1 cellular context compared by ENCODE assay signal in the genomic region with DNA sequence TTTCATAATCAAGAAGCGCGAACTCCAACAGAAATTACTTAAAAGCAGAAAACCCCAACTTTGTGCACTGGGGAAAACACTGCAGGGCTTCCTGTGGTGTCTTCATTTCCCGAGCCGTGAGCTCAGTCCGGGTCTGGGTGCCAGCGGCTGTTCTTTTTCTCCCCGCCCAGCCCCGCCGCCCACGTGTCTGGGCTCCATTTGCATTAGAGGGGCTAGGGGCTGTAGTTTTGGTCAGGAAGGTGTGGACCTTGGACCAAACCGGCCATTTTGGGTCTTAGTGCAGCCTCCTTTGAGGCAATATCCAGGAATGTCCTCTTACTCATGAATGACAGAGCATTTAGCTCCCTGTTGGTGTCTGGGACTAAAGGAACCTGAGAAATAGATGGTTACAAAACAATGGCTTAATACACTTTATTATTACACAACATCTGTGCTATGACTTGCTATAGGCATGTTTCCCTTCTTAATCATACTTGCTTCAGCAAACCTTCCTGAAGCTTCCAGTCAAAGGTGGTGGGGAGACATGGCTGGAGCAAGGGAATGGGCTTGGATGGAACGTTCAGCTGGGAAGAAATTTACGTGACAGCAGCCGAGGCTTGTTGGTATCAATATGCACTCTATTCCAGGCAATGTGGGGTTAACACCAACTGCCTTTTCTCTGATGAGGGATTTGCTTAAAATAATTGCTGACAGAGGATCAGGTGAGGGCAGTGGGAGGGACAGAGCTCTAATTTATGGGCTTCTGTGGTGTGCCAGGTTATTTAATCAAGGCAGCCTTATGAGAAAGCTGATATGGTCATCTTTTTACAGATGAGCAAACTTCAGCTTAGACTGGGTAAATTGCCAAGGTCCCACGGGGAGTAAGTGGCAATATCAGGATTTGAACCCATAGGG.
TF ChIP-seq lines count a peak whose summit lies in the region.

No MANE protein-coding gene starts in this region.

TF ChIP-seq in HepG2, 621 proteins besides CTCF, POLR2A, EP300 and RAD21:
- TF ChIP-seq MLLT10 (CRISPR knock-in tag; IDR thresholded peaks at IDR 0.05) (no peak), KAT8 (CRISPR knock-in tag; IDR thresholded peaks at IDR 0.05) (peak; percentile 20; the same call in 1 of the 2 replicates), NCOR1 (IDR thresholded peaks at IDR 0.05; ENCODE audit: borderline replicate concordance, low read length) (peak; percentile 32; the same call in 1 of the 2 replicates), SCMH1 (CRISPR knock-in tag; IDR thresholded peaks at IDR 0.05; ENCODE audit: borderline replicate concordance) (no peak), TCF12 (IDR thresholded peaks at IDR 0.05) (no peak), TCF12 (CRISPR knock-in tag; IDR thresholded peaks at IDR 0.05) (no peak), YY1 (IDR thresholded peaks at IDR 0.05; ENCODE audit: insufficient read depth, insufficient replicate concordance, low read depth, low read length) (peak; percentile 85), CBX5 (CRISPR knock-in tag; IDR thresholded peaks at IDR 0.05; ENCODE audit: borderline replicate concordance) (0 out of 2 replicates have a peak, but pooled peaks have one; percentile 11), SRF (IDR thresholded peaks at IDR 0.05; ENCODE audit: low read depth, low read length) (no peak), DMAP1 (CRISPR knock-in tag; IDR thresholded peaks at IDR 0.05) (peak; percentile 36; the same call in 1 of the 2 replicates), PLRG1 (conservative IDR thresholded peaks at IDR 0.05) (no peak), HNF4A (CRISPR knock-in tag; IDR thresholded peaks at IDR 0.05) (peak; percentile 70), DNMT3B (CRISPR knock-in tag; conservative IDR thresholded peaks at IDR 0.05) (no peak), NCOA2 (CRISPR knock-in tag; IDR thresholded peaks at IDR 0.05) (0 out of 2 replicates have a peak, but pooled peaks have one; percentile 8), HNF4G (IDR thresholded peaks at IDR 0.05; ENCODE audit: borderline replicate concordance, low read depth, low read length) (peak; percentile 52; the same call in 1 of the 2 replicates), HNF4G (CRISPR knock-in tag; IDR thresholded peaks at IDR 0.05; ENCODE audit: borderline replicate concordance, low read depth) (no peak), ZNF644 (CRISPR knock-in tag; IDR thresholded peaks at IDR 0.05; ENCODE audit: low read depth) (0 out of 2 replicates have a peak, but pooled peaks have one; percentile 53), ZBTB7B (CRISPR knock-in tag; IDR thresholded peaks at IDR 0.05) (0 out of 2 replicates have a peak, but pooled peaks have one; percentile 5), CEBPB (IDR thresholded peaks at IDR 0.05; ENCODE audit: borderline replicate concordance, low read depth, low read length) (peak; percentile 84), NRL (CRISPR knock-in tag; IDR thresholded peaks at IDR 0.05; ENCODE audit: borderline replicate concordance) (no peak), EHMT2 (IDR thresholded peaks at IDR 0.05; ENCODE audit: borderline replicate concordance, low read depth, low read length) (peak; percentile 69; the same call in 1 of the 2 replicates), AGO1 (IDR thresholded peaks at IDR 0.05; ENCODE audit: low read depth, low read length, poor library complexity, severe bottlenecking) (peak; percentile 2), ELF4 (CRISPR knock-in tag; IDR thresholded peaks at IDR 0.05; ENCODE audit: borderline replicate concordance) (0 out of 2 replicates have a peak, but pooled peaks have one; percentile 63), MYC (CRISPR knock-in tag; IDR thresholded peaks at IDR 0.05; ENCODE audit: borderline replicate concordance) (peak; percentile 66; the same call in 1 of the 2 replicates), SIN3A (IDR thresholded peaks at IDR 0.05; ENCODE audit: borderline replicate concordance, low read depth, low read length) (0 out of 2 replicates have a peak, but pooled peaks have one; percentile 19), GATAD2A (CRISPR knock-in tag; IDR thresholded peaks at IDR 0.05) (peak; percentile 38; the same call in 1 of the 2 replicates), SAP130 (CRISPR knock-in tag; IDR thresholded peaks at IDR 0.05; ENCODE audit: low read depth) (peak; percentile 2; the same call in 1 of the 2 replicates), RELA (CRISPR knock-in tag; IDR thresholded peaks at IDR 0.05) (no peak), SKI (IDR thresholded peaks at IDR 0.05; ENCODE audit: partially characterized antibody) (peak; percentile 17), CAMTA2 (CRISPR knock-in tag; IDR thresholded peaks at IDR 0.05; ENCODE audit: borderline replicate concordance) (no peak), SIX1 (CRISPR knock-in tag; IDR thresholded peaks at IDR 0.05; ENCODE audit: borderline replicate concordance) (no peak), FOSL2 (CRISPR knock-in tag; IDR thresholded peaks at IDR 0.05) (peak; percentile 65)
- TF ChIP-seq, protein P1, sequence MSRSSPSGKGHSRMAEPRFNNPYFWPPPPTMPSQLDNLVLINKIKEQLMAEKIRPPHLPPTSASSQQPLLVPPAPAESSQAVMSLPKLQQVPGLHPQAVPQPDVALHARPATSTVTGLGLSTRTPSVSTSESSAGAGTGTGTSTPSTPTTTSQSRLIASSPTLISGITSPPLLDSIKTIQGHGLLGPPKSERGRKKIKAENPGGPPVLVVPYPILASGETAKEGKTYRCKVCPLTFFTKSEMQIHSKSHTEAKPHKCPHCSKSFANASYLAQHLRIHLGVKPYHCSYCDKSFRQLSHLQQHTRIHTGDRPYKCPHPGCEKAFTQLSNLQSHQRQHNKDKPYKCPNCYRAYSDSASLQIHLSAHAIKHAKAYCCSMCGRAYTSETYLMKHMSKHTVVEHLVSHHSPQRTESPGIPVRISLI (CRISPR knock-in tag; IDR thresholded peaks at IDR 0.05; ENCODE audit: borderline replicate concordance): no peak
- TF ChIP-seq, protein P2, sequence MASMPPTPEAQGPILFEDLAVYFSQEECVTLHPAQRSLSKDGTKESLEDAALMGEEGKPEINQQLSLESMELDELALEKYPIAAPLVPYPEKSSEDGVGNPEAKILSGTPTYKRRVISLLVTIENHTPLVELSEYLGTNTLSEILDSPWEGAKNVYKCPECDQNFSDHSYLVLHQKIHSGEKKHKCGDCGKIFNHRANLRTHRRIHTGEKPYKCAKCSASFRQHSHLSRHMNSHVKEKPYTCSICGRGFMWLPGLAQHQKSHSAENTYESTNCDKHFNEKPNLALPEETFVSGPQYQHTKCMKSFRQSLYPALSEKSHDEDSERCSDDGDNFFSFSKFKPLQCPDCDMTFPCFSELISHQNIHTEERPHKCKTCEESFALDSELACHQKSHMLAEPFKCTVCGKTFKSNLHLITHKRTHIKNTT (CRISPR knock-in tag; IDR thresholded peaks at IDR 0.05): no peak
- TF ChIP-seq, protein P3, sequence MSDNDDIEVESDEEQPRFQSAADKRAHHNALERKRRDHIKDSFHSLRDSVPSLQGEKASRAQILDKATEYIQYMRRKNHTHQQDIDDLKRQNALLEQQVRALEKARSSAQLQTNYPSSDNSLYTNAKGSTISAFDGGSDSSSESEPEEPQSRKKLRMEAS (IDR thresholded peaks at IDR 0.05): peak; percentile 57
- TF ChIP-seq, protein P4, sequence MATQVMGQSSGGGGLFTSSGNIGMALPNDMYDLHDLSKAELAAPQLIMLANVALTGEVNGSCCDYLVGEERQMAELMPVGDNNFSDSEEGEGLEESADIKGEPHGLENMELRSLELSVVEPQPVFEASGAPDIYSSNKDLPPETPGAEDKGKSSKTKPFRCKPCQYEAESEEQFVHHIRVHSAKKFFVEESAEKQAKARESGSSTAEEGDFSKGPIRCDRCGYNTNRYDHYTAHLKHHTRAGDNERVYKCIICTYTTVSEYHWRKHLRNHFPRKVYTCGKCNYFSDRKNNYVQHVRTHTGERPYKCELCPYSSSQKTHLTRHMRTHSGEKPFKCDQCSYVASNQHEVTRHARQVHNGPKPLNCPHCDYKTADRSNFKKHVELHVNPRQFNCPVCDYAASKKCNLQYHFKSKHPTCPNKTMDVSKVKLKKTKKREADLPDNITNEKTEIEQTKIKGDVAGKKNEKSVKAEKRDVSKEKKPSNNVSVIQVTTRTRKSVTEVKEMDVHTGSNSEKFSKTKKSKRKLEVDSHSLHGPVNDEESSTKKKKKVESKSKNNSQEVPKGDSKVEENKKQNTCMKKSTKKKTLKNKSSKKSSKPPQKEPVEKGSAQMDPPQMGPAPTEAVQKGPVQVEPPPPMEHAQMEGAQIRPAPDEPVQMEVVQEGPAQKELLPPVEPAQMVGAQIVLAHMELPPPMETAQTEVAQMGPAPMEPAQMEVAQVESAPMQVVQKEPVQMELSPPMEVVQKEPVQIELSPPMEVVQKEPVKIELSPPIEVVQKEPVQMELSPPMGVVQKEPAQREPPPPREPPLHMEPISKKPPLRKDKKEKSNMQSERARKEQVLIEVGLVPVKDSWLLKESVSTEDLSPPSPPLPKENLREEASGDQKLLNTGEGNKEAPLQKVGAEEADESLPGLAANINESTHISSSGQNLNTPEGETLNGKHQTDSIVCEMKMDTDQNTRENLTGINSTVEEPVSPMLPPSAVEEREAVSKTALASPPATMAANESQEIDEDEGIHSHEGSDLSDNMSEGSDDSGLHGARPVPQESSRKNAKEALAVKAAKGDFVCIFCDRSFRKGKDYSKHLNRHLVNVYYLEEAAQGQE (IDR thresholded peaks at IDR 0.05; ENCODE audit: borderline replicate concordance in 1 of 2, low read depth in 1 of 2, low read length in 2 of 2): no peak
- TF ChIP-seq, protein P5, sequence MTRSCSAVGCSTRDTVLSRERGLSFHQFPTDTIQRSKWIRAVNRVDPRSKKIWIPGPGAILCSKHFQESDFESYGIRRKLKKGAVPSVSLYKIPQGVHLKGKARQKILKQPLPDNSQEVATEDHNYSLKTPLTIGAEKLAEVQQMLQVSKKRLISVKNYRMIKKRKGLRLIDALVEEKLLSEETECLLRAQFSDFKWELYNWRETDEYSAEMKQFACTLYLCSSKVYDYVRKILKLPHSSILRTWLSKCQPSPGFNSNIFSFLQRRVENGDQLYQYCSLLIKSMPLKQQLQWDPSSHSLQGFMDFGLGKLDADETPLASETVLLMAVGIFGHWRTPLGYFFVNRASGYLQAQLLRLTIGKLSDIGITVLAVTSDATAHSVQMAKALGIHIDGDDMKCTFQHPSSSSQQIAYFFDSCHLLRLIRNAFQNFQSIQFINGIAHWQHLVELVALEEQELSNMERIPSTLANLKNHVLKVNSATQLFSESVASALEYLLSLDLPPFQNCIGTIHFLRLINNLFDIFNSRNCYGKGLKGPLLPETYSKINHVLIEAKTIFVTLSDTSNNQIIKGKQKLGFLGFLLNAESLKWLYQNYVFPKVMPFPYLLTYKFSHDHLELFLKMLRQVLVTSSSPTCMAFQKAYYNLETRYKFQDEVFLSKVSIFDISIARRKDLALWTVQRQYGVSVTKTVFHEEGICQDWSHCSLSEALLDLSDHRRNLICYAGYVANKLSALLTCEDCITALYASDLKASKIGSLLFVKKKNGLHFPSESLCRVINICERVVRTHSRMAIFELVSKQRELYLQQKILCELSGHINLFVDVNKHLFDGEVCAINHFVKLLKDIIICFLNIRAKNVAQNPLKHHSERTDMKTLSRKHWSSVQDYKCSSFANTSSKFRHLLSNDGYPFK (CRISPR knock-in tag; IDR thresholded peaks at IDR 0.05; ENCODE audit: borderline replicate concordance): peak; percentile 97
